21 cellular contexts compared by ENCODE assay signal in the genomic region with DNA sequence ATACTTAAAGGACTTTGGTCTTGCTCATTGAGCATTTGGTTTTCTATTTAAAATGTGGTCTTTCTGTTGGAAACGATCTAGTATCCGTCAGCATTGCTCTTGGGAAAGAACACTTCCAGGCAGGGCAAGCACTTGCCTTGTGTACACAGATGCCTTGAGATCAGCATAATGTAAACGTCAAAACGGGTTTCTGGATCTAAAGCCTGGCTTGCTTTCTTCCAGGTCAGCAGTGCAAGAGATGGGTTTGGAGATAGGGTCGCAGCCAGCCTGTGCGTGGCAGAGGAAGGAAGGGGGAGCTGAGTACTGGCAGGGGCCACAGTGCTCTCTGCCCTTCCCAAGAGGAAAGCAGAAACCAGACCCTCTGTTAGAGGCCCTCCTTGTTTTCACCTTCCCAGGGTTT.
"Had no signal": no experiment of that assay in that cellular context is flagged by ENCODE, and none has a peak within 500 bp of the region (broad histone marks: within the 10 kb centered on the region; RNA-seq: fewer than 3 reads in every experiment).

No MANE protein-coding gene starts in this region.

- H3K27ac ChIP-seq: colonic mucosa, dorsolateral prefrontal cortex, esophagus squamous epithelium, gastroesophageal sphincter, prostate gland, spleen, thoracic aorta, upper lobe of left lung had no signal

- H3K9me3 ChIP-seq: colonic mucosa, esophagus squamous epithelium, gastroesophageal sphincter, mucosa of descending colon, prostate gland, spleen, thoracic aorta, upper lobe of left lung had no signal

- H3K27ac Mint-ChIP-seq: activated B cell treated with CpG ODN at 0.5 μM for 24 hours; activated CD4-positive, alpha-beta memory T cell treated with anti-CD3 and anti-CD28 coated beads for 36 hours; activated naive CD8-positive, alpha-beta T cell treated with anti-CD3 and anti-CD28 coated beads for 36 hours had no signal

- DNase-seq: activated B cell treated with CpG ODN at 0.5 μM for 24 hours; activated CD4-positive, alpha-beta memory T cell treated with anti-CD3 and anti-CD28 coated beads for 36 hours; activated CD4-positive, alpha-beta T cell treated with anti-CD3 and anti-CD28 coated beads for 4 hours; activated naive CD4-positive, alpha-beta T cell treated with Interleukin-2 at 50 U/mL for 16 hours; activated naive CD8-positive, alpha-beta T cell treated with anti-CD3 and anti-CD28 coated beads for 36 hours; activated T-cell treated with anti-CD3 and anti-CD28 coated beads, Interleukin-2, amount 50 U/mL, for 48 hours; amygdala; colonic mucosa; dorsolateral prefrontal cortex; esophagus squamous epithelium; head of caudate nucleus; left cardiac atrium; mucosa of descending colon; spleen; stimulated activated CD4-positive, alpha-beta T cell treated with anti-CD3 and anti-CD28 coated beads, Interleukin-4, amount 100 ng/mL, for 1 hour; stimulated activated naive CD4-positive, alpha-beta T cell treated with Interleukin-2 at 50 U/mL for 16 hours; SW 1271; upper lobe of left lung had no signal

- H3K4me1 ChIP-seq: colonic mucosa, esophagus squamous epithelium, gastroesophageal sphincter, prostate gland, spleen, upper lobe of left lung had no signal

- ATAC-seq: gastroesophageal sphincter, left cardiac atrium, mucosa of descending colon had no signal

- H3K4me3 Mint-ChIP-seq: activated B cell treated with CpG ODN at 0.5 μM for 24 hours; activated CD4-positive, alpha-beta memory T cell treated with anti-CD3 and anti-CD28 coated beads for 36 hours; activated naive CD8-positive, alpha-beta T cell treated with anti-CD3 and anti-CD28 coated beads for 36 hours had no signal

- H3K4me3 ChIP-seq: colonic mucosa, dorsolateral prefrontal cortex, esophagus squamous epithelium, gastroesophageal sphincter, mucosa of descending colon, prostate gland, spleen, thoracic aorta, upper lobe of left lung had no signal

- H3K36me3 ChIP-seq: colonic mucosa, esophagus squamous epithelium, gastroesophageal sphincter, prostate gland, thoracic aorta had no signal

- H3K27me3 Mint-ChIP-seq: activated B cell treated with CpG ODN at 0.5 μM for 24 hours; activated CD4-positive, alpha-beta memory T cell treated with anti-CD3 and anti-CD28 coated beads for 36 hours; activated naive CD8-positive, alpha-beta T cell treated with anti-CD3 and anti-CD28 coated beads for 36 hours had no signal

- H3K36me3 Mint-ChIP-seq: activated CD4-positive, alpha-beta memory T cell treated with anti-CD3 and anti-CD28 coated beads for 36 hours had no signal

- H3K9me3 Mint-ChIP-seq: activated B cell treated with CpG ODN at 0.5 μM for 24 hours; activated CD4-positive, alpha-beta memory T cell treated with anti-CD3 and anti-CD28 coated beads for 36 hours had no signal

- H3K4me1 Mint-ChIP-seq: activated B cell treated with CpG ODN at 0.5 μM for 24 hours had no signal
